9 cellular contexts compared by ENCODE assay signal in the genomic region with DNA sequence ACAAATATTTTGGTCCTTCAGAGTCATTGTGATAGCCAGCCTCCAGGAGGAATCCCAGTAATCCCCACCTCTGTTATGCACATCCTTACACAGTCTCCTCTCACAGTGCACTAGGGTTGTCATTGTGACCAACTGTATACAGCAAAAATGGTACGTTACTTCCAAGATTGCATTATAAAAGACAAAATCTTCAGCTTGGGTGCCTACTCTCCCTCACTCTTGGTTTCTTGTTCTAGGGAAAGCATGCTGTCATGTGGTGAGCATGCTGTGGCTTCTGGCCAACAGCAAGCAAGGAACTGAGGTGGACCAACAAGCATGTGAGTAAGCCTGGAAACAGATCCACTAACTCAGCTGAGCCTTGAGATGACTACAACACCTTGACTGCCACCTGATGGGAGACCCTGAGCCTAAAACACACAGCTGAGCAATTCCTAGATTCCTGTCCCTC.
DNase-seq lines count a peak whose midpoint lies in the region; ATAC-seq, FAIRE-seq and TF ChIP-seq lines count a peak whose summit lies in the region.
"Had no signal": no experiment of that assay in that cellular context is flagged by ENCODE, and none has a peak within 500 bp of the region (broad histone marks: within the 10 kb centered on the region; RNA-seq: fewer than 3 reads in every experiment).

No MANE protein-coding gene starts in this region.

- no peak overlapping the region for H3K4me3 ChIP-seq in choroid plexus epithelial cell (ENCODE audit: low read depth, low read length)
- no peak overlapping the region for H3K4me3 ChIP-seq in muscle layer of duodenum (ENCODE audit: low read depth in 1 of 2, low read length in 2 of 2)

- H3K4me3 Mint-ChIP-seq in effector memory CD8-positive, alpha-beta T cell = no peak overlapping the region

- ATAC-seq in effector memory CD8-positive, alpha-beta T cell (replicated peaks) = no peak

- FAIRE-seq in frontal cortex (lab: Jason Lieb, UNC) = no peak

- no peaks in the 10 kb centered on the region for H3K4me1 Mint-ChIP-seq in effector memory CD8-positive, alpha-beta T cell (ENCODE audit: low read depth in 2 of 2)

- peaks cover 0 to 10% of the 10 kb centered on the region in 2 donors for H3K4me1 ChIP-seq in muscle layer of duodenum (ENCODE audit: control insufficient read depth in 1 of 2, insufficient read depth in 2 of 2, low read length in 2 of 2)

- H3K36me3 Mint-ChIP-seq in effector memory CD8-positive, alpha-beta T cell (ENCODE audit: insufficient read depth) = no peaks in the 10 kb centered on the region

- H3K27ac ChIP-seq in muscle layer of duodenum (ENCODE audit: low read length) = peak overlapping the region; percentile 9

- DNase-seq in GM04503 (ENCODE audit: low read depth) (peak; percentile 44), HT1080 (ENCODE audit: low read depth) (peak; percentile 89), choroid plexus epithelial cell (ENCODE audit: low read depth) (peak; percentile 93), frontal cortex (ENCODE audit: low spot score in 2 of 2) (no peak), NCI-H748 (lab: John Stamatoyannopoulos, UW; ENCODE audit: unreplicated experiment) (no peak), NCI-H1048 (lab: John Stamatoyannopoulos, UW) (no peak)
- no peak for DNase-seq in effector memory CD8-positive, alpha-beta T cell
- DNase-seq: activated CD4-positive, alpha-beta T cell treated with anti-CD3 and anti-CD28 coated beads, Interleukin-2, amount 50 U/mL, for 4 hours had no signal

- no peaks in the 10 kb centered on the region for H3K27me3 ChIP-seq in muscle layer of duodenum (ENCODE audit: low read depth, low read length)

- TF ChIP-seq CTCF in choroid plexus epithelial cell (conservative IDR thresholded peaks at IDR 0.05; ENCODE audit: low read depth, low read length) = no peak

- H3K9me3 ChIP-seq in muscle layer of duodenum (ENCODE audit: control insufficient read depth in 1 of 2, low read length in 2 of 2) = no peaks in the 10 kb centered on the region

- peaks cover 0 to 5% of the 10 kb centered on the region in 2 donors for H3K27me3 Mint-ChIP-seq in effector memory CD8-positive, alpha-beta T cell

- H3K36me3 ChIP-seq in muscle layer of duodenum (ENCODE audit: control insufficient read depth in 1 of 2, insufficient read depth in 2 of 2, low read length in 2 of 2) = no peaks in the 10 kb centered on the region

- peaks cover 0 to 4% of the 10 kb centered on the region in 2 donors for H3K9me3 Mint-ChIP-seq in effector memory CD8-positive, alpha-beta T cell

- H3K27ac Mint-ChIP-seq in effector memory CD8-positive, alpha-beta T cell = no peak overlapping the region

Comparison
In these comparisons a context has a peak if more than half of its experiments do, and no peak if none do; other contexts are left out.
1. DNase-seq: peak in GM04503 (single experiment), HT1080 (single experiment) and choroid plexus epithelial cell (single experiment); none in frontal cortex (0 of 2), NCI-H748 (single experiment), NCI-H1048 (single experiment) and effector memory CD8-positive, alpha-beta T cell (0 of 3).